In the genomic region with DNA sequence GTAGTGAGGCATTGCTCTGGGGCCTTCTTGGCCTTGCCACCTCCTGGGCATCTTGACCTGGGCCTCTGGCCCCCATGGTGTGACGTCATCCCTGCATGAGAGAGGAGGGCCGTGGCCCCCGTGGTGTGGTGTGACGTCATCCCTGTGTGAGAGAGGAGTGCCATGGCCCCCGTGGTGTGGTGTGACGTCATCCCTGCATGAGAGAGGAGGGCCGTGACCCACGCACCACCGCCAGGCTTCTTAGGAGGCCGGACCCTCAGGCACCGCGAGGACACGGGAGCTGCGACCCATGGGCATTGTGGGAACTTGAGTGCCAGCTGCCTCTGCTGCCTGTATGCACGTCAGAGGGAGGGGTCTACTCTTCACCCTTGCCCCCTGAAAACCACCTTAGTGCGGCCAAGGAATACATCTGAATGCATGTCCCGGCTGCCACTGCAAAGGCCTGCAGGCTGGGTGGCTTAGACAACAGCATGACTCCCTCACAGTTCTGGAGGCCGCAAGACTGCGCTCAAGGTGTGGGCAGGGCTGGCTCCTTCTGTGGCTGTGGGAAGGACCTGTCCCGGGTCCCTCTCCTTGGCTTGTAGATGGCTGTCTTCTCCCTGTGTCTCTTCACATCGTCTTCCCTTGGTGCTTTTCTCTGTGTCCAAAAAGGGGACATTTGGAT, we compare ENCODE assay signal across 22 cellular contexts. TPM values are rescaled to one million over a fixed set of nuclear protein-coding genes. Genes with fewer than 3 reads are reported as not detected.
DNase-seq lines count a peak whose midpoint lies in the region; ATAC-seq, FAIRE-seq and TF ChIP-seq lines count a peak whose summit lies in the region.
"Had no signal": no experiment of that assay in that cellular context is flagged by ENCODE, and none has a peak within 500 bp of the region (broad histone marks: within the 10 kb centered on the region; RNA-seq: fewer than 3 reads in every experiment).

No MANE protein-coding gene starts in this region.

- H4K20me1 ChIP-seq in IMR-90 (ENCODE audit: insufficient read depth, low read length) = no peaks in the 10 kb centered on the region

- H2AK9ac ChIP-seq in IMR-90 (replicated peaks; ENCODE audit: low read depth, low read length, poor library complexity) = peak overlapping the region; percentile 5

- POLR2A ChIA-PET in A549 (lab: Yijun Ruan, JAX) = no interaction called here
- POLR2A ChIA-PET in IMR-90 (lab: Charles Lee; ENCODE audit: unreplicated experiment) = no interaction called here

- peaks cover 9% of the 10 kb centered on the region; the same call in 1 of the 2 replicates for H3K27me3 ChIP-seq in IMR-90 (ENCODE audit: control insufficient read depth, insufficient read depth, low read length)
- peaks cover 0 to 5% of the 10 kb centered on the region in 2 donors for H3K27me3 ChIP-seq in left lung
- peaks cover 0 to under 1% (median 0%) of the 10 kb centered on the region in 3 donors for H3K27me3 ChIP-seq in psoas muscle (ENCODE audit: insufficient read depth in 3 of 3, low read length in 2 of 3)
- H3K27me3 ChIP-seq in vagina = no peaks in the 10 kb centered on the region
- H3K27me3 ChIP-seq: MG63 had no signal

- no peaks in the 10 kb centered on the region for H3K79me1 ChIP-seq in IMR-90 (ENCODE audit: low read depth in 1 of 2, low read length in 2 of 2)

- DNase-seq in A549 (ENCODE audit: low read depth in 1 of 2, low spot score in 1 of 2) (no peak), IMR-90 (no peak), left lung (peak; percentile 20 to 75), psoas muscle (peak; percentile 11 to 44), hypothalamus (lab: John Stamatoyannopoulos, UW) (no peak), vagina (ENCODE audit: extremely low spot score in 2 of 2) (no peak), A172 (ENCODE audit: low spot score) (no peak)
- DNase-seq: Caco-2; CD4-positive, alpha-beta T cell; DMS 273 treated with DMSO at 0.1 percent for 48 hours; DMS79 treated with DMSO at 0.1 percent for 48 hours; H7; HFFc6; MG63; NCI-H1417; NCI-H1694 treated with DMSO at 0.1 percent for 48 hours; NCI-H446 treated with DMSO at 0.1 percent for 48 hours; NCI-H526 treated with DMSO at 0.1 percent for 48 hours; PC-3; SIG-M5 had no signal

- no peaks in the 10 kb centered on the region for H3K9me1 ChIP-seq in IMR-90 (ENCODE audit: insufficient read depth, low read length)

- TF ChIP-seq CTCF in A549 (IDR thresholded peaks at IDR 0.05) (no peak), IMR-90 (conservative IDR thresholded peaks at IDR 0.05; ENCODE audit: low read depth, low read length) (no peak), left lung (IDR thresholded peaks at IDR 0.05) (no peak), psoas muscle (IDR thresholded peaks at IDR 0.05) (no peak), vagina (IDR thresholded peaks at IDR 0.05) (no peak)

- H4K8ac ChIP-seq in IMR-90 (ENCODE audit: low read depth in 2 of 2, low read length in 2 of 2) = no peak overlapping the region

- no peak overlapping the region for H2AK5ac ChIP-seq in IMR-90 (ENCODE audit: low read depth, low read length)

- no peak overlapping the region for H4K91ac ChIP-seq in IMR-90 (ENCODE audit: insufficient read depth, low read depth, low read length)

- no TSS peak for BruUV-seq in IMR-90 (replicated peaks; lab: Mats Ljungman, UMichigan)

- H3K4me3 ChIP-seq in A549 (no peak overlapping the region), IMR-90 (ENCODE audit: insufficient read depth, low read depth, low read length) (no peak overlapping the region), left lung (no peak overlapping the region), psoas muscle (no peak overlapping the region), vagina (no peak overlapping the region)
- H3K4me3 ChIP-seq: MG63 had no signal

- H3K4me1 ChIP-seq in A549 (no peaks in the 10 kb centered on the region), IMR-90 (ENCODE audit: control insufficient read depth, insufficient read depth, low read length) (no peaks in the 10 kb centered on the region), left lung (no peaks in the 10 kb centered on the region), psoas muscle (no peaks in the 10 kb centered on the region), vagina (no peaks in the 10 kb centered on the region)
- H3K4me1 ChIP-seq: Caco-2 had no signal

- no peak overlapping the region for H3K4ac ChIP-seq in IMR-90 (ENCODE audit: low read depth, low read length)

- no peak overlapping the region for H2AFZ ChIP-seq in IMR-90 (replicated peaks; ENCODE audit: low read length, poor library complexity)

- dilution Hi-C loops in IMR-90 (cut with HindIII; ENCODE audit: low sequenced_read_pairs, unreplicated experiment) = no loop called here

- TF ChIP-seq RAD21 in A549 (conservative IDR thresholded peaks at IDR 0.05 in 1 of 2, IDR thresholded peaks at IDR 0.05 in 1 of 2) (no peak), IMR-90 (IDR thresholded peaks at IDR 0.05; ENCODE audit: low read length) (no peak)

- no peak for FAIRE-seq in A549 (lab: Jason Lieb, UNC)

- intact Hi-C loops in IMR-90 (cut with micrococcal nuclease) = no loop called here
- intact Hi-C loops in left lung (cut with DNase I) = no loop called here
- intact Hi-C loops in psoas muscle (cut with DNase I) = no loop called here
- intact Hi-C loops in vagina (cut with DNase I) = no loop called here

- H3K4me2 ChIP-seq in A549 (no peak overlapping the region), IMR-90 (ENCODE audit: low read depth, low read length) (no peak overlapping the region)

- no peak overlapping the region for H2BK5ac ChIP-seq in IMR-90 (ENCODE audit: low read depth, low read length, poor library complexity, severe bottlenecking)

- TF ChIP-seq EP300 in A549 (IDR thresholded peaks at IDR 0.05) = no peak

- H2BK15ac ChIP-seq in IMR-90 (ENCODE audit: low read depth, low read length) = no peak overlapping the region

- H2BK120ac ChIP-seq in IMR-90 (ENCODE audit: low read depth, low read length) = no peak overlapping the region

- no peak for TF ChIP-seq POLR2A in A549 (IDR thresholded peaks at IDR 0.05; ENCODE audit: low read length)
- no peak for TF ChIP-seq POLR2A in IMR-90 (IDR thresholded peaks at IDR 0.05; ENCODE audit: low read depth, low read length)
- no peak for TF ChIP-seq POLR2A in vagina (IDR thresholded peaks at IDR 0.05)

- H3K9me3 ChIP-seq in A549 (no peaks in the 10 kb centered on the region), IMR-90 (ENCODE audit: control insufficient read depth, insufficient read depth, low read length) (no peaks in the 10 kb centered on the region), left lung (no peaks in the 10 kb centered on the region), psoas muscle (no peaks in the 10 kb centered on the region), vagina (no peaks in the 10 kb centered on the region)
- H3K9me3 ChIP-seq: Caco-2, MG63 had no signal

- H4K5ac ChIP-seq in IMR-90 (ENCODE audit: low read depth, low read length) = no peak overlapping the region

- no peak overlapping the region for H3K18ac ChIP-seq in IMR-90 (ENCODE audit: low read depth, low read length)

- CTCF ChIA-PET in A549 (lab: Yijun Ruan, JAX) = interaction anchor here (1.1 to 2.9 kb wide), 2 partner anchors 11 to 18 kb away, joined by 4 to 10 read pairs; no protein-coding TSS in a partner anchor
- CTCF ChIA-PET in IMR-90 (lab: Yijun Ruan, JAX) = no interaction called here

- H3K9ac ChIP-seq in IMR-90 (ENCODE audit: low read depth, low read length) = no peak overlapping the region

- H3K23ac ChIP-seq in IMR-90 (ENCODE audit: low read depth, low read length) = no peak overlapping the region

- no peak overlapping the region for H3K56ac ChIP-seq in IMR-90 (ENCODE audit: extremely low read depth, insufficient read depth, low read length)

- in situ Hi-C loops in IMR-90 (cut with MboI; ENCODE audit: low sequenced_read_pairs) = no loop called here

- H3K14ac ChIP-seq in IMR-90 (replicated peaks; ENCODE audit: low read depth, low read length) = no peak overlapping the region

- H3K36me3 ChIP-seq in IMR-90 (ENCODE audit: control insufficient read depth, insufficient read depth, low read length) (no peaks in the 10 kb centered on the region), left lung (no peaks in the 10 kb centered on the region), psoas muscle (ENCODE audit: insufficient read depth in 1 of 2, low read depth in 1 of 2) (no peaks in the 10 kb centered on the region), vagina (no peaks in the 10 kb centered on the region)
- H3K36me3 ChIP-seq: MG63 had no signal

- ATAC-seq in A549 (no peak), IMR-90 (ENCODE audit: low read depth) (no peak), left lung (no peak), psoas muscle (peak in 1 of 4 donors; percentile 25)
- ATAC-seq: PC-3 had no signal

- H3K27ac ChIP-seq in A549 (no peak overlapping the region), IMR-90 (ENCODE audit: insufficient read depth, low read length) (no peak overlapping the region), left lung (no peak overlapping the region), psoas muscle (no peak overlapping the region), vagina (no peak overlapping the region)

- 44% methylated on average over 13 of the region's 21 CpGs for WGBS in A549 (ENCODE audit: missing lambda C conversion rate)
- 78% methylated on average over 6 of the region's 21 CpGs; no CpG with 5 or more reads in 1 of the 2 experiments for WGBS in IMR-90 (ENCODE audit: extremely low coverage in 2 of 2, insufficient read length in 1 of 2), 2 experiments
- 82 to 87% (median 85%) methylated on average over 21 of the region's 21 CpGs for WGBS in psoas muscle, 3 donors

- H2BK20ac ChIP-seq in IMR-90 (ENCODE audit: low read depth, low read length) = no peak overlapping the region

RNA-seq across cellular contexts. Expression of a gene that starts 20.8 kb away (rescaled TPM):
- polyA plus RNA-seq in A549 (2011; rRNA removed) (not detected in 2 replicates), A549 (2017; fragmentation: RNase III; extraction: RNeasy Plus Mini Kit Qiagen cat#74134 plus additional on column Dnase treatment) (not detected in 3 replicates), IMR-90 (2012; rRNA removed) (0.34 TPM in 1 of 2 replicates, not detected in the other), psoas muscle (under 1 TPM in 1 of 3 donors, not detected in 2; 0.20 TPM)
- polyA plus RNA-seq in A549 (2012; cell fraction: cytosol; rRNA removed) = not detected in 2 replicates
- polyA plus RNA-seq in A549 (2012; cell fraction: nucleus; rRNA removed) = not detected in 2 replicates
- not detected in 2 replicates for polyA minus RNA-seq in A549 (2011; rRNA and poly(A)+ RNA removed)
- total RNA-seq in IMR-90 (2012; rRNA removed) (not detected in 2 replicates), left lung (not detected), psoas muscle (not detected), vagina (not detected)
- 0.26 TPM in 1 of 2 replicates, not detected in the other for polyA plus RNA-seq in IMR-90 (2012; cell fraction: cytosol; rRNA removed)
- polyA plus RNA-seq in IMR-90 (2012; cell fraction: nucleus; rRNA removed; ENCODE audit: low replicate concordance) = not detected in 2 replicates
- not detected in 2 replicates for total RNA-seq in A172 (2014; rRNA removed; shearing (Covaris generic))
- total RNA-seq: Caco-2; CD4-positive, alpha-beta T cell; H7; LHCN-M2; PC-3 had no signal
- polyA plus RNA-seq: BJ had no signal

RNA-seq across cellular contexts. Expression of a gene that starts 25.1 kb away (rescaled TPM):
- polyA plus RNA-seq in A549 (2011; rRNA removed) (233 and 321 TPM in 2 replicates), A549 (2017; fragmentation: RNase III; extraction: RNeasy Plus Mini Kit Qiagen cat#74134 plus additional on column Dnase treatment) (356 to 380 TPM (median 358 TPM) in 3 replicates), IMR-90 (2012; rRNA removed) (309 and 459 TPM in 2 replicates), psoas muscle (100 to 1,000 TPM; 345 to 597 (median 427) TPM)
- 628 and 635 TPM in 2 replicates for polyA plus RNA-seq in A549 (2012; cell fraction: cytosol; rRNA removed)
- polyA plus RNA-seq in A549 (2012; cell fraction: nucleus; rRNA removed) = 196 and 213 TPM in 2 replicates
- polyA minus RNA-seq in A549 (2011; rRNA and poly(A)+ RNA removed) = 9.5 and 13.9 TPM in 2 replicates
- total RNA-seq in IMR-90 (2012; rRNA removed) (66.4 and 85.9 TPM in 2 replicates), left lung (100 to 1,000 TPM; 108 to 146 TPM), psoas muscle (100 to 1,000 TPM; 136 to 214 (median 158) TPM), vagina (170 TPM)
- polyA plus RNA-seq in IMR-90 (2012; cell fraction: cytosol; rRNA removed) = 363 and 824 TPM in 2 replicates
- polyA plus RNA-seq in IMR-90 (2012; cell fraction: nucleus; rRNA removed; ENCODE audit: low replicate concordance) = 53.3 and 144 TPM in 2 replicates
- total RNA-seq in A172 (2014; rRNA removed; shearing (Covaris generic)) = 178 and 269 TPM in 2 replicates

Comparison
In these comparisons a context has a peak if more than half of its experiments do, and no peak if none do; other contexts are left out.
1. DNase-seq: peak in left lung (2 of 2) and psoas muscle (2 of 2); none in A549 (0 of 2), IMR-90 (single experiment), hypothalamus (0 of 51), vagina (0 of 2) and A172 (single experiment).